ENCODE assay signal across 27 cellular contexts in the genomic region with DNA sequence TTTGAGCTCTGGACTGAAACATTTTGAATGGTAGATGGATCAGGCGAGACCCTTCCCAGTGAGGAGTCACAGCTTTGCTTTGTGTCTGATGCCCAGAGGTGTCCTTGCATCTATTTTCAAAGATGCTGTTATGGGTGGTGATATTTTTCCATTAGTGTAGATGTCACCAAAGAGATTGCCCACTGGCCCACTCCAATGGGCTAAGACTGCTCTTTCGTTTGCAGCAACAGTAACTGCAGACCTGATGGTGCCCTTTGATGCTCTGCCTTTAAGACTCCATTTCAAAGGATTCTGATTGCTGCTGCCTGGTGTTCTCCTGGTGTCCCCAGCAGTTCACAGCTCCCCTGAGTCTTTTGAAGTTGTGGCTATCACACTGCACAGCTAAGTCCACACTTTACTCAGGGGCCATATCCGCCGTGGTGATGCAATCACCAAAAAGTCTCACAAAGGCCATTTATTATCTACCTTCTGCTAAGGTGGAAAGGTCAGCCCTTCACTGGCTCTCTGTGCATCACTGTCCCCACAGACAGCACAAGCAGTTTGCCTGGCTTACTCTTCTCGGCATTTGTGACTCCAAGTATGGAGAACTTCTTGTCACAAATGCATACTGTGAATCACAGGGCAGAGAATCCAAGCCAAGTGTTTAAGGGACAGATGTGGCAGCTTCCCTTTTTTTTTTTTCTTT. TPM values are rescaled to one million over a fixed set of nuclear protein-coding genes. Genes with fewer than 3 reads are reported as not detected.
DNase-seq lines count a peak whose midpoint lies in the region; ATAC-seq, FAIRE-seq and TF ChIP-seq lines count a peak whose summit lies in the region.
"Had no signal": no experiment of that assay in that cellular context is flagged by ENCODE, and none has a peak within 500 bp of the region (broad histone marks: within the 10 kb centered on the region; RNA-seq: fewer than 3 reads in every experiment).

No MANE protein-coding gene starts in this region.

- ATAC-seq in GM12878: peak; percentile 23; the same call in 2 of the 3 replicates
- no peak for ATAC-seq in HG03025 (IDR thresholded peaks at IDR 0.05; ENCODE audit: low FRiP score, unreplicated experiment)
- no peak for ATAC-seq in HG02973 (IDR thresholded peaks at IDR 0.05; ENCODE audit: unreplicated experiment)
- ATAC-seq: Right ventricle myocardium inferior had no signal

- no peaks in the 10 kb centered on the region for H4K20me1 ChIP-seq in GM12878 (ENCODE audit: control insufficient read depth, insufficient read depth)

- no peak for TF ChIP-seq EP300 in GM12878 (IDR thresholded peaks at IDR 0.05; ENCODE audit: borderline replicate concordance in 1 of 2, control insufficient read depth in 1 of 2, low read depth in 2 of 2, low read length in 2 of 2)

- no peak overlapping the region for H3K9ac ChIP-seq in GM12878 (ENCODE audit: control insufficient read depth, insufficient read depth, low read length)

- no TSS peak for BruUV-seq in GM12878 (replicated peaks; lab: Mats Ljungman, UMichigan)

- H3K4me3 ChIP-seq in NB4 (ENCODE audit: low read depth, low read length) (peak overlapping the region; percentile 51), GM12878 (no peak overlapping the region)
- H3K4me3 ChIP-seq: Peyer's patch had no signal

- no peak for FAIRE-seq in GM12878 (lab: Jason Lieb, UNC)

- no peaks in the 10 kb centered on the region for H3K27me3 ChIP-seq in GM12878 (replicated peaks in 1 of 2; ENCODE audit: control insufficient read depth in 2 of 2, insufficient read depth in 2 of 2, low read length in 1 of 2)
- H3K27me3 ChIP-seq: BE2C, Peyer's patch had no signal

- in situ Hi-C loops in GM12878 (cut with MboI): no loop called here

- CTCF ChIA-PET in GM12878 (lab: Yijun Ruan, JAX): no interaction called here

- DNase-seq in NCI-H146 (lab: John Stamatoyannopoulos, UW): peak; percentile 45
- no peak for DNase-seq in NCI-H146 treated with DMSO at 0.1 percent for 48 hours (lab: John Stamatoyannopoulos, UW; ENCODE audit: unreplicated experiment)
- peak; percentile 90 for DNase-seq in NB4 (ENCODE audit: low read depth)
- no peak for DNase-seq in GM12878 (ENCODE audit: low read depth, low spot score)
- no peak for DNase-seq in NCI-H2081 treated with DMSO at 0.1 percent for 48 hours (lab: John Stamatoyannopoulos, UW)
- DNase-seq in HCEC 1CT: no peak
- DNase-seq: BE2C; Calu3; CD4-positive, alpha-beta T cell; DMS53; H7; KG1; NCI-H1105 treated with DMSO at 0.1 percent for 48 hours; NCI-H187 treated with DMSO at 0.1 percent for 48 hours; NCI-H2171; NCI-H446 treated with DMSO at 0.1 percent for 48 hours; NK-92 treated with Interleukin-12 subunit alpha and Interleukin-12 subunit beta, amount 100 ng/mL, for 24 hours; Peyer's patch; T-helper 1 cell; T1000 had no signal

- no peak for TF ChIP-seq RAD21 in GM12878 (IDR thresholded peaks at IDR 0.05; ENCODE audit: insufficient read depth, low read depth, low read length)

- intact Hi-C loops in GM12878 (cut with micrococcal nuclease; ENCODE audit: unreplicated experiment): no loop called here

- SMC1A ChIA-PET in GM12878 (lab: Charles Lee; ENCODE audit: uncharacterized antibody, unreplicated experiment): interaction anchor here (1.0 to 3.5 kb wide), 3 partner anchors 12 to 19 kb away, joined by 3 to 15 read pairs (median 7); no protein-coding TSS in a partner anchor

- RAD21 ChIA-PET in GM12878 (lab: Charles Lee; ENCODE audit: unreplicated experiment): no interaction called here

- no peak overlapping the region for H3K27ac ChIP-seq in GM12878 (ENCODE audit: control insufficient read depth, insufficient read depth)
- H3K27ac ChIP-seq: 22Rv1, Peyer's patch had no signal

- TF ChIP-seq CTCF in NB4 (IDR thresholded peaks at IDR 0.05; ENCODE audit: low read depth, low read length) (no peak), GM12878 (IDR thresholded peaks at IDR 0.05 in 2 of 3, conservative IDR thresholded peaks at IDR 0.05 in 1 of 3; ENCODE audit: control insufficient read depth in 2 of 3, extremely low read depth in 1 of 3, insufficient read depth in 1 of 3, low read depth in 3 of 3, low read length in 3 of 3) (no peak)

- no peaks in the 10 kb centered on the region for H3K79me2 ChIP-seq in GM12878 (ENCODE audit: control insufficient read depth, insufficient read depth, low read length)

- WGBS in GM12878 (ENCODE audit: insufficient coverage, insufficient replicate concordance, low lambda C conversion rate, missing lambda C conversion rate): 66% methylated on average over 5 of the region's 5 CpGs

- H2AFZ ChIP-seq in GM12878 (ENCODE audit: control insufficient read depth, low read depth, low read length): no peak overlapping the region

- POLR2A ChIA-PET in GM12878 (lab: Charles Lee): no interaction called here

- no peaks in the 10 kb centered on the region for H3K36me3 ChIP-seq in GM12878 (ENCODE audit: control insufficient read depth in 2 of 2, insufficient read depth in 2 of 2, low read length in 1 of 2)
- H3K36me3 ChIP-seq: BE2C, Peyer's patch had no signal

- TF ChIP-seq POLR2A in NB4 (IDR thresholded peaks at IDR 0.05; ENCODE audit: extremely low read depth, insufficient read length) (no peak), GM12878 (IDR thresholded peaks at IDR 0.05; ENCODE audit: low read depth, low read length) (no peak)

- H3K4me2 ChIP-seq in GM12878 (ENCODE audit: control insufficient read depth, insufficient read depth): no peak overlapping the region

- no peaks in the 10 kb centered on the region for H3K4me1 ChIP-seq in GM12878 (ENCODE audit: control insufficient read depth, insufficient read depth, low read length)
- H3K4me1 ChIP-seq: Peyer's patch had no signal

- H3K9me3 ChIP-seq in GM12878 (replicated peaks; ENCODE audit: control insufficient read depth, insufficient read depth, low read length): no peaks in the 10 kb centered on the region
- H3K9me3 ChIP-seq: BE2C, Peyer's patch had no signal

TF ChIP-seq in GM12878, 131 proteins besides CTCF, POLR2A, EP300 and RAD21:
- no peak for TF ChIP-seq RUNX3 (IDR thresholded peaks at IDR 0.05; ENCODE audit: low read length)
- TF ChIP-seq MTA3 (IDR thresholded peaks at IDR 0.05; ENCODE audit: borderline replicate concordance, low read length): no peak
- TF ChIP-seq TCF3 (IDR thresholded peaks at IDR 0.05; ENCODE audit: borderline replicate concordance, insufficient read depth, low read depth, low read length): no peak
- TF ChIP-seq MLLT1 (IDR thresholded peaks at IDR 0.05): no peak
- no peak for TF ChIP-seq HDGF (IDR thresholded peaks at IDR 0.05)
- no peak for TF ChIP-seq EED (IDR thresholded peaks at IDR 0.05; ENCODE audit: low read depth)
- no peak for TF ChIP-seq YY1 (IDR thresholded peaks at IDR 0.05; ENCODE audit: low read depth, low read length)
- no peak for TF ChIP-seq E2F4 (IDR thresholded peaks at IDR 0.05; ENCODE audit: low read depth, low read length)
- no peak for TF ChIP-seq BHLHE40 (IDR thresholded peaks at IDR 0.05; ENCODE audit: borderline replicate concordance in 1 of 2, low read depth in 2 of 2, low read length in 1 of 2)

RNA-seq across cellular contexts. Expression of gene NOX3, which starts 56.4 kb away (rescaled TPM):
- total RNA-seq in GM12878 (2013; cell fraction: nucleolus; rRNA removed): not detected in 2 replicates
- not detected in 2 replicates for total RNA-seq in GM12878 (2014; rRNA removed)
- not detected in 2 replicates for total RNA-seq in GM12878 (2014; rRNA removed; fragmentation: Illumina TruSeq; extraction: Trizol)
- not detected in 2 replicates for total RNA-seq in GM12878 (2021)
- polyA plus RNA-seq in GM12878 (2011; ENCODE audit: low read depth): not detected
- not detected in 2 replicates for polyA plus RNA-seq in GM12878 (2011; rRNA removed)
- not detected in 2 replicates for polyA plus RNA-seq in GM12878 (2011; cell fraction: cytosol; rRNA removed)
- not detected in 2 replicates for polyA plus RNA-seq in GM12878 (2011; cell fraction: nucleus; rRNA removed)
- 0.07 TPM in 1 of 2 replicates, not detected in the other for polyA plus RNA-seq in GM12878 (2012)
- polyA plus RNA-seq in GM12878 (2014; fragmentation: Illumina TruSeq; extraction: Trizol): not detected in 2 replicates
- not detected for polyA plus RNA-seq in GM12878 (2014; fragmentation: Nextera tagmentation; extraction: Ambion mirVana)
- polyA plus RNA-seq in GM12878 (2014; rRNA removed): not detected in 2 replicates
- polyA plus RNA-seq in GM12878 (2016; fragmentation: Nextera tagmentation; extraction: Ambion mirVana): not detected
- not detected in 2 replicates for polyA minus RNA-seq in GM12878 (2011; rRNA and poly(A)+ RNA removed)
- polyA minus RNA-seq in GM12878 (2011; cell fraction: cytosol; rRNA and poly(A)+ RNA removed): not detected in 2 replicates
- not detected in 2 replicates for polyA minus RNA-seq in GM12878 (2011; cell fraction: nucleus; rRNA and poly(A)+ RNA removed)
- total RNA-seq: Calu3; CD4-positive, alpha-beta T cell; H7; HT1080; M059J; Peyer's patch; Right ventricle myocardium inferior had no signal
- polyA plus RNA-seq: AG04450 had no signal

Comparison
In these comparisons a context has a peak if more than half of its experiments do, and no peak if none do; other contexts are left out.
1. DNase-seq: peak in NCI-H146 (single experiment) and NB4 (single experiment); none in NCI-H146 treated with DMSO at 0.1 percent for 48 hours (single experiment), GM12878 (single experiment), NCI-H2081 treated with DMSO at 0.1 percent for 48 hours (single experiment) and HCEC 1CT (single experiment).